Comparison of ENCODE assay signal across 20 cellular contexts in genomic region chr10:95262763-95263518, GRCh38. TPM values are rescaled to one million over a fixed set of nuclear protein-coding genes. Genes with fewer than 3 reads are reported as not detected.
DNase-seq lines count a peak whose midpoint lies in the region; ATAC-seq, FAIRE-seq and TF ChIP-seq lines count a peak whose summit lies in the region.
"Had no signal": no experiment of that assay in that cellular context is flagged by ENCODE, and none has a peak within 500 bp of the region (broad histone marks: within the 10 kb centered on the region; RNA-seq: fewer than 3 reads in every experiment).

No MANE protein-coding gene starts in this region.

- TF ChIP-seq CTCF in GM23338 (conservative IDR thresholded peaks at IDR 0.05; ENCODE audit: low read depth in 2 of 2) (no peak), WTC11 (IDR thresholded peaks at IDR 0.05) (no peak), keratinocyte (optimal IDR thresholded peaks at IDR 0.05 in 1 of 3, IDR thresholded peaks at IDR 0.05 in 1 of 3, conservative IDR thresholded peaks at IDR 0.05 in 1 of 3; ENCODE audit: extremely low read depth in 1 of 3, insufficient read depth in 2 of 3, low read length in 3 of 3) (no peak), progenitor cell of endocrine pancreas (IDR thresholded peaks at IDR 0.05; ENCODE audit: unreplicated experiment) (no peak), uterus (IDR thresholded peaks at IDR 0.05) (no peak)

- H3K27ac Mint-ChIP-seq in GM23338 (peak overlapping the region; percentile 71; the same call in 1 of the 2 replicates), WTC11 (peak overlapping the region; percentile 99), progenitor cell of endocrine pancreas (peak overlapping the region; percentile 92)
- H3K27ac Mint-ChIP-seq: T-helper 1 cell treated with Interleukin-12 subunit alpha and Interleukin-12 subunit beta and Interleukin-4 antibody, amounts not matched to agents 30 μg/mL and 1 μg/mL, for 36 hours had no signal

- no peak overlapping the region for H3K4me2 ChIP-seq in GM23338
- no peak overlapping the region for H3K4me2 ChIP-seq in keratinocyte (ENCODE audit: control insufficient read depth, extremely low read depth, insufficient read depth, low read depth, low read length)

- POLR2A ChIA-PET in WTC11 (lab: Charles Lee): no interaction called here

- H3K4me3 Mint-ChIP-seq in GM23338: no peak overlapping the region; the same call in 2 of the 3 replicates
- no peak overlapping the region for H3K4me3 Mint-ChIP-seq in WTC11
- no peak overlapping the region for H3K4me3 Mint-ChIP-seq in progenitor cell of endocrine pancreas (ENCODE audit: low read depth)
- H3K4me3 Mint-ChIP-seq: CD4-positive, alpha-beta memory T cell; T-helper 1 cell treated with Interleukin-12 subunit alpha and Interleukin-12 subunit beta and Interleukin-4 antibody, amounts not matched to agents 30 μg/mL and 1 μg/mL, for 36 hours had no signal

- H4K20me1 ChIP-seq in GM23338 (replicated peaks; ENCODE audit: insufficient read depth) (no peaks in the 10 kb centered on the region), keratinocyte (ENCODE audit: control insufficient read depth, extremely low read depth, insufficient read depth, low read length) (no peaks in the 10 kb centered on the region)

- no peak for DNase-seq in GM23338 (ENCODE audit: low spot score)
- DNase-seq in WTC11 (ENCODE audit: low spot score): no peak
- DNase-seq in keratinocyte (ENCODE audit: low read depth, low spot score): no peak
- no peak for DNase-seq in progenitor cell of endocrine pancreas (ENCODE audit: low spot score, unreplicated experiment)
- no peak for DNase-seq in inferior parietal cortex (ENCODE audit: extremely low spot score)
- DNase-seq in NCI-H82 treated with DMSO at 0.1 percent for 48 hours (lab: John Stamatoyannopoulos, UW; ENCODE audit: unreplicated experiment): no peak
- DNase-seq in uterus: no peak
- DNase-seq: activated CD4-positive, alpha-beta T cell treated with anti-CD3 and anti-CD28 coated beads, Interleukin-2, amount 50 U/mL, for 48 hours; activated naive CD4-positive, alpha-beta T cell treated with Interleukin-2 at 50 U/mL for 16 hours; CD4-positive, alpha-beta memory T cell; central memory CD4-positive, alpha-beta T cell; DMS79 treated with DMSO at 0.1 percent for 48 hours; effector CD4-positive, alpha-beta T cell; heart left ventricle; NCI-H2107; NCI-H526; spleen had no signal

- intact Hi-C loops in uterus (cut with DNase I; ENCODE audit: low total_unique reads): no loop called here

- peaks cover 26% of the 10 kb centered on the region for H3K36me3 ChIP-seq in GM23338 (ENCODE audit: insufficient read depth)
- H3K36me3 ChIP-seq in keratinocyte (ENCODE audit: control insufficient read depth in 2 of 2, extremely low read depth in 1 of 2, insufficient read depth in 2 of 2, low read length in 2 of 2): peaks cover 32% of the 10 kb centered on the region in 2 experiments
- H3K36me3 ChIP-seq in uterus: no peaks in the 10 kb centered on the region

- H3K27me3 Mint-ChIP-seq in GM23338 (ENCODE audit: insufficient read depth, low read depth, poor library complexity): peaks cover 9% of the 10 kb centered on the region
- H3K27me3 Mint-ChIP-seq in WTC11 (ENCODE audit: low read depth): no peaks in the 10 kb centered on the region
- no peaks in the 10 kb centered on the region for H3K27me3 Mint-ChIP-seq in progenitor cell of endocrine pancreas
- H3K27me3 Mint-ChIP-seq: CD4-positive, alpha-beta memory T cell had no signal

- H3K9me1 ChIP-seq in keratinocyte (ENCODE audit: control insufficient read depth, extremely low read depth, insufficient read depth, low read length): no peaks in the 10 kb centered on the region

- ATAC-seq in GM23338 (no peak), WTC11 (no peak), HG03196 (IDR thresholded peaks at IDR 0.05; ENCODE audit: unreplicated experiment) (no peak)
- ATAC-seq: heart left ventricle had no signal

- peaks cover 1% of the 10 kb centered on the region; the same call in 2 of the 3 replicates for H3K9me3 Mint-ChIP-seq in GM23338
- peaks cover 5% of the 10 kb centered on the region for H3K9me3 Mint-ChIP-seq in WTC11
- H3K9me3 Mint-ChIP-seq in progenitor cell of endocrine pancreas (ENCODE audit: low read depth): peaks cover 2% of the 10 kb centered on the region
- H3K9me3 Mint-ChIP-seq: T-helper 1 cell treated with Interleukin-12 subunit alpha and Interleukin-12 subunit beta and Interleukin-4 antibody, amounts not matched to agents 30 μg/mL and 1 μg/mL, for 36 hours had no signal

- no peak overlapping the region for H2AFZ ChIP-seq in GM23338
- no peak overlapping the region for H2AFZ ChIP-seq in keratinocyte (ENCODE audit: control insufficient read depth, low read length)

- H3K79me2 ChIP-seq in GM23338 (replicated peaks; ENCODE audit: insufficient read depth) (peaks cover 8% of the 10 kb centered on the region; the same call in 1 of the 2 replicates), keratinocyte (ENCODE audit: control insufficient read depth, insufficient read depth, low read length) (peaks cover 42% of the 10 kb centered on the region)

- H3K9me3 ChIP-seq in keratinocyte (ENCODE audit: control insufficient read depth, low read depth, low read length) (no peaks in the 10 kb centered on the region), uterus (no peaks in the 10 kb centered on the region)
- H3K9me3 ChIP-seq: heart left ventricle, spleen had no signal

- peaks cover 67% of the 10 kb centered on the region for H3K36me3 Mint-ChIP-seq in GM23338 (ENCODE audit: low read depth)
- peaks cover 65% of the 10 kb centered on the region for H3K36me3 Mint-ChIP-seq in WTC11
- peaks cover 18% of the 10 kb centered on the region for H3K36me3 Mint-ChIP-seq in progenitor cell of endocrine pancreas (ENCODE audit: insufficient read depth)
- H3K36me3 Mint-ChIP-seq: CD4-positive, alpha-beta memory T cell had no signal

- dilution Hi-C loops in keratinocyte (cut with MboI; ENCODE audit: extremely low pct_ligation_motif_present, low sequenced_read_pairs): no loop called here

- H3K4me1 ChIP-seq in GM23338 (ENCODE audit: insufficient read depth) (peaks cover 47% of the 10 kb centered on the region), keratinocyte (ENCODE audit: control insufficient read depth, extremely low read depth, insufficient read depth, low read length) (peaks cover 67% of the 10 kb centered on the region), uterus (peaks cover 0 to 6% of the 10 kb centered on the region in 2 donors)

- CTCF ChIA-PET in WTC11 (lab: Charles Lee): no interaction called here

- H3K4me1 Mint-ChIP-seq in GM23338: peaks cover 49% of the 10 kb centered on the region
- H3K4me1 Mint-ChIP-seq in WTC11: peaks cover 63% of the 10 kb centered on the region
- H3K4me1 Mint-ChIP-seq in progenitor cell of endocrine pancreas (ENCODE audit: low read depth): peaks cover 47% of the 10 kb centered on the region

- H3F3A ChIP-seq in GM23338 (replicated peaks; ENCODE audit: low read depth): no peaks in the 10 kb centered on the region

- no peaks in the 10 kb centered on the region for H3K9me2 ChIP-seq in GM23338 (ENCODE audit: insufficient read depth)

- no peak overlapping the region for H3K4me3 ChIP-seq in GM23338
- H3K4me3 ChIP-seq in keratinocyte (ENCODE audit: control insufficient read depth in 2 of 3, extremely low read depth in 1 of 3, insufficient read depth in 2 of 3, low read depth in 1 of 3, low read length in 3 of 3): no peak overlapping the region
- H3K4me3 ChIP-seq in uterus: no peak overlapping the region
- H3K4me3 ChIP-seq: heart left ventricle, spleen had no signal

- H3K27me3 ChIP-seq in GM23338 (ENCODE audit: insufficient read depth) (no peaks in the 10 kb centered on the region), keratinocyte (ENCODE audit: control insufficient read depth, extremely low read depth, insufficient read depth, low read length) (no peaks in the 10 kb centered on the region), uterus (no peaks in the 10 kb centered on the region)
- H3K27me3 ChIP-seq: heart left ventricle, spleen had no signal

- TF ChIP-seq POLR2A in uterus (IDR thresholded peaks at IDR 0.05): no peak

- no peak overlapping the region for H3K9ac ChIP-seq in keratinocyte (ENCODE audit: control insufficient read depth, extremely low read depth, insufficient read depth, low read length)

- 0 out of 2 replicates have a peak overlapping the region, but pooled peaks have one; percentile 7 for H3K27ac ChIP-seq in GM23338 (ENCODE audit: low read depth)
- peak overlapping the region; percentile 85 for H3K27ac ChIP-seq in keratinocyte (ENCODE audit: control insufficient read depth, insufficient read depth, low read length)
- H3K27ac ChIP-seq in uterus: peak overlapping the region in 1 of 2 donors; percentile 5
- H3K27ac ChIP-seq: VCaP had no signal

- FAIRE-seq in keratinocyte (lab: Jason Lieb, UNC): no peak

TF ChIP-seq in WTC11, 78 proteins besides CTCF, POLR2A, EP300 and RAD21 (continues in another document):
- no peak for TF ChIP-seq ZNF263 (CRISPR knock-in tag; IDR thresholded peaks at IDR 0.05; ENCODE audit: low read depth)
- no peak for TF ChIP-seq KAT7 (CRISPR knock-in tag; IDR thresholded peaks at IDR 0.05; ENCODE audit: borderline replicate concordance)
- no peak for TF ChIP-seq E2F1 (CRISPR knock-in tag; IDR thresholded peaks at IDR 0.05)

RNA-seq across cellular contexts. Expression of gene PDLIM1, which starts 27.9 kb away (rescaled TPM):
- total RNA-seq in GM23338 (2014; rRNA removed; shearing (Covaris generic)): 110 and 111 TPM in 2 replicates
- polyA plus RNA-seq in GM23338 (2016; fragmentation: Nextera tagmentation; extraction: Ambion mirVana) (227 and 233 TPM in 2 replicates), keratinocyte (200 to 450 TPM (median 298 TPM) in 3 replicates)
- total RNA-seq in WTC11 (2021) (223 to 226 TPM (median 226 TPM) in 3 replicates), progenitor cell of endocrine pancreas (113 and 118 TPM in 2 replicates), uterus (100 to 1,000 TPM in 2 of 4 donors, 10 to 100 TPM in 2; 14.0 to 192 (median 86.7) TPM)
- polyA plus RNA-seq in keratinocyte (2011; ENCODE audit: low read depth): 152 TPM
- polyA plus RNA-seq in keratinocyte (2011; cell fraction: cytosol; rRNA removed): 550 and 564 TPM in 2 replicates
- polyA plus RNA-seq in keratinocyte (2011; cell fraction: nucleus; rRNA removed): 299 and 342 TPM in 2 replicates
- 367 and 421 TPM in 2 replicates for polyA plus RNA-seq in keratinocyte (2012; ENCODE audit: low replicate concordance)
- polyA minus RNA-seq in keratinocyte: 372 to 462 TPM (median 381 TPM) in 3 replicates
- 329 TPM for polyA minus RNA-seq in keratinocyte (2011; cell fraction: cytosol; rRNA and poly(A)+ RNA removed)
- polyA minus RNA-seq in keratinocyte (2011; cell fraction: nucleus; rRNA and poly(A)+ RNA removed): 92.1 and 192 TPM in 2 replicates
